1 cellular context compared by ENCODE assay signal in the genomic region with DNA sequence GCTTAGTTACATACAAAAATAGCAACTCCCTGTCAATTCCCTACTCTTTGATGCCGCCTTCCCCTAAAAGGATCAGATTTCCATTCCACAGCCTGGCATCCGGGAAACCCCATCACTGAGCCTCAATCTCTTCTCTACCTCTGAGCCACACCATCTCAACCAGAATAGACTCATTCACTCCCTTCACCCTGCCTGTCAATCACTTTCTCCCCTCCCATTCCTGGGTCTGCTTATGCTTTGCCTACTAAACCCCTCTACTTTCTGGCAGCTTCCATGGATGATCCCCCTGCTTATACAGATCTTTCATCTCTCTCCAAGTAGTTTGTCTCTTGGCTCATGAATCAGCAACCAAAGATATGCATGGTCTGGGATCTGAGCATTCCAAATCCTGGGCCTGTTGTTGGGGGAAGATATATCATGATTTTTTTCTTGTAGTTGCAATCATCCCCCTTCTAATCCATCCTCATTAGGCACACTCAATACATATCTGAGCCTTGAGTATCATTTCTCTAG.
TF ChIP-seq lines count a peak whose summit lies in the region.

No MANE protein-coding gene starts in this region.

TF ChIP-seq in GM12878, 131 proteins besides CTCF, POLR2A, EP300 and RAD21:
- TF ChIP-seq, protein P1, sequence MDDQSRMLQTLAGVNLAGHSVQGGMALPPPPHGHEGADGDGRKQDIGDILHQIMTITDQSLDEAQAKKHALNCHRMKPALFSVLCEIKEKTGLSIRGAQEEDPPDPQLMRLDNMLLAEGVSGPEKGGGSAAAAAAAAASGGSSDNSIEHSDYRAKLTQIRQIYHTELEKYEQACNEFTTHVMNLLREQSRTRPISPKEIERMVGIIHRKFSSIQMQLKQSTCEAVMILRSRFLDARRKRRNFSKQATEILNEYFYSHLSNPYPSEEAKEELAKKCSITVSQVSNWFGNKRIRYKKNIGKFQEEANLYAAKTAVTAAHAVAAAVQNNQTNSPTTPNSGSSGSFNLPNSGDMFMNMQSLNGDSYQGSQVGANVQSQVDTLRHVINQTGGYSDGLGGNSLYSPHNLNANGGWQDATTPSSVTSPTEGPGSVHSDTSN (IDR thresholded peaks at IDR 0.05; ENCODE audit: insufficient replicate concordance, low read depth, low read length), result peak; percentile 72
- no peak for TF ChIP-seq KAT2A (conservative IDR thresholded peaks at IDR 0.05; ENCODE audit: control insufficient read depth, low read depth, low read length)
- TF ChIP-seq, protein P2, sequence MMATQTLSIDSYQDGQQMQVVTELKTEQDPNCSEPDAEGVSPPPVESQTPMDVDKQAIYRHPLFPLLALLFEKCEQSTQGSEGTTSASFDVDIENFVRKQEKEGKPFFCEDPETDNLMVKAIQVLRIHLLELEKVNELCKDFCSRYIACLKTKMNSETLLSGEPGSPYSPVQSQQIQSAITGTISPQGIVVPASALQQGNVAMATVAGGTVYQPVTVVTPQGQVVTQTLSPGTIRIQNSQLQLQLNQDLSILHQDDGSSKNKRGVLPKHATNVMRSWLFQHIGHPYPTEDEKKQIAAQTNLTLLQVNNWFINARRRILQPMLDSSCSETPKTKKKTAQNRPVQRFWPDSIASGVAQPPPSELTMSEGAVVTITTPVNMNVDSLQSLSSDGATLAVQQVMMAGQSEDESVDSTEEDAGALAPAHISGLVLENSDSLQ (IDR thresholded peaks at IDR 0.05), result peak; percentile 91
